Comparison of ENCODE assay signal across 1 cellular context in the genomic region with DNA sequence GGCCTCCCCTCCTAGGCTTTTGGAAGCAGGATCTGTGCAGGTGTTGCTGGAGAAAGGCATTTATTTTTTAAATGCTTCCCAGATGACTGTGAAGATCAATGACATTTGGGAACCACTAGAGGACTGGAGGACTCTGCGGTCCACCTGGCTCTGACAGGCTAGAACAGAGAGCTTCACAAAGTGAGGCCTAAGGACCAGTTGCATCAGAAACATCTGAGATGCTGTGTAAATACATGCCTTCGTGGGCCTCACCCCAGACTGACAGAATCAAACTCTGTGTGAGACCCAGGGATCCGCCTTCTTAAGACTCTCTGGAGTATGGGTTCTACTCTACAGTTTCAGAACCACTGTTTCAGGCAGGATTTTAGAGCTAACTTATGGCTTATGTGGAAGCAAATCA.
TF ChIP-seq lines count a peak whose summit lies in the region.

No MANE protein-coding gene starts in this region.

TF ChIP-seq in H1, 55 proteins besides CTCF, POLR2A, EP300 and RAD21 (continued from another document):
- TF ChIP-seq, protein P1, sequence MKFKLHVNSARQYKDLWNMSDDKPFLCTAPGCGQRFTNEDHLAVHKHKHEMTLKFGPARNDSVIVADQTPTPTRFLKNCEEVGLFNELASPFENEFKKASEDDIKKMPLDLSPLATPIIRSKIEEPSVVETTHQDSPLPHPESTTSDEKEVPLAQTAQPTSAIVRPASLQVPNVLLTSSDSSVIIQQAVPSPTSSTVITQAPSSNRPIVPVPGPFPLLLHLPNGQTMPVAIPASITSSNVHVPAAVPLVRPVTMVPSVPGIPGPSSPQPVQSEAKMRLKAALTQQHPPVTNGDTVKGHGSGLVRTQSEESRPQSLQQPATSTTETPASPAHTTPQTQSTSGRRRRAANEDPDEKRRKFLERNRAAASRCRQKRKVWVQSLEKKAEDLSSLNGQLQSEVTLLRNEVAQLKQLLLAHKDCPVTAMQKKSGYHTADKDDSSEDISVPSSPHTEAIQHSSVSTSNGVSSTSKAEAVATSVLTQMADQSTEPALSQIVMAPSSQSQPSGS (IDR thresholded peaks at IDR 0.05; ENCODE audit: low read length) = no peak
- no peak for TF ChIP-seq HDAC2 (IDR thresholded peaks at IDR 0.05; ENCODE audit: borderline replicate concordance in 1 of 2, low read depth in 2 of 2, low read length in 2 of 2)
- no peak for TF ChIP-seq GABPA (IDR thresholded peaks at IDR 0.05; ENCODE audit: borderline replicate concordance, insufficient read depth, low read length)
- no peak for TF ChIP-seq ASH2L (IDR thresholded peaks at IDR 0.05; ENCODE audit: low read length)
- no peak for TF ChIP-seq CTBP2 (IDR thresholded peaks at IDR 0.05; ENCODE audit: borderline replicate concordance, insufficient read depth, insufficient read length, low read length)
